ENCODE assay signal across 9 cellular contexts in genomic region chr6:117265425-117266266, GRCh38. TPM values are rescaled to one million over a fixed set of nuclear protein-coding genes. Genes with fewer than 3 reads are reported as not detected.
DNase-seq lines count a peak whose midpoint lies in the region; ATAC-seq and TF ChIP-seq lines count a peak whose summit lies in the region.
"Had no signal": no experiment of that assay in that cellular context is flagged by ENCODE, and none has a peak within 500 bp of the region (broad histone marks: within the 10 kb centered on the region; RNA-seq: fewer than 3 reads in every experiment).

Gene VGLL2, plus strand, starts transcription at chr6:117265558. Its CDS starts 206 bp downstream, at chr6:117265764.

- ATAC-seq in HG03432 (IDR thresholded peaks at IDR 0.05; ENCODE audit: unreplicated experiment) (peak; percentile 37), WTC11 (peak; percentile 45), Right ventricle myocardium inferior (peak; percentile 74), GM19452 (IDR thresholded peaks at IDR 0.05; ENCODE audit: unreplicated experiment) (no peak)

- POLR2A ChIA-PET in WTC11 (lab: Charles Lee): interaction anchor here (1.1 kb wide), 1 partner anchor 71 kb away, joined by 3 read pairs; no protein-coding TSS in a partner anchor

- no peak for TF ChIP-seq CTCF in WTC11 (IDR thresholded peaks at IDR 0.05)
- TF ChIP-seq CTCF in osteocyte (IDR thresholded peaks at IDR 0.05): no peak

- CTCF ChIA-PET in WTC11 (lab: Charles Lee): interaction anchor here (1.0 to 2.0 kb wide), 10 partner anchors 9 to 323 kb away, joined by 3 to 7 read pairs (median 3); no protein-coding TSS in a partner anchor

- H3K4me1 Mint-ChIP-seq in WTC11 (peaks cover 43% of the 10 kb centered on the region), osteocyte (ENCODE audit: unreplicated experiment) (peaks cover 24% of the 10 kb centered on the region)

- H3K27me3 Mint-ChIP-seq in WTC11 (ENCODE audit: low read depth) (peaks cover 100% of the 10 kb centered on the region), osteocyte (ENCODE audit: unreplicated experiment) (peaks cover 87% of the 10 kb centered on the region)

- H3K36me3 Mint-ChIP-seq in WTC11 (no peaks in the 10 kb centered on the region), osteocyte (ENCODE audit: unreplicated experiment) (no peaks in the 10 kb centered on the region)

- intact Hi-C loops in Right ventricle myocardium inferior (cut with DNase I): loop anchor here (5.0 kb wide), 1 partner anchor 383 kb away; no protein-coding TSS in a partner anchor

- no peak within 1 kb of the TSS for H3K27ac Mint-ChIP-seq in WTC11
- no peak within 1 kb of the TSS for H3K27ac Mint-ChIP-seq in osteocyte (ENCODE audit: unreplicated experiment)

- peak; percentile 34 to 56 for DNase-seq in NCI-H2081 (lab: John Stamatoyannopoulos, UW)
- no peak for DNase-seq in NCI-H2081 treated with DMSO at 0.1 percent for 48 hours (lab: John Stamatoyannopoulos, UW)
- peak; percentile 68 for DNase-seq in WTC11 (ENCODE audit: low spot score)
- peak; percentile 64 for DNase-seq in Right ventricle myocardium inferior (ENCODE audit: missing footprints)
- DNase-seq in osteocyte (ENCODE audit: extremely low spot score, unreplicated experiment): no peak
- no peak for DNase-seq in cerebellar cortex (ENCODE audit: low spot score)

- H3K4me3 Mint-ChIP-seq in WTC11 (peak within 1 kb of the TSS; percentile 86), osteocyte (ENCODE audit: unreplicated experiment) (peak within 1 kb of the TSS; percentile 75)

- H3K9me3 Mint-ChIP-seq in WTC11: no peaks in the 10 kb centered on the region
- no peaks in the 10 kb centered on the region for H3K9me3 Mint-ChIP-seq in osteocyte (ENCODE audit: unreplicated experiment)

TF ChIP-seq in WTC11, 78 proteins besides CTCF, POLR2A, EP300 and RAD21:
- TF ChIP-seq MAX (CRISPR knock-in tag; IDR thresholded peaks at IDR 0.05): 0 out of 2 replicates have a peak, but pooled peaks have one; percentile 44
- peak; percentile 66; the same call in 1 of the 2 replicates for TF ChIP-seq ARID4B (CRISPR knock-in tag; IDR thresholded peaks at IDR 0.05; ENCODE audit: borderline replicate concordance)
- no peak for TF ChIP-seq ATF2 (CRISPR knock-in tag; IDR thresholded peaks at IDR 0.05; ENCODE audit: borderline replicate concordance, low read depth)

RNA-seq across cellular contexts. Expression of gene VGLL2, which starts in this region (rescaled TPM):
- total RNA-seq in WTC11 (2021): 0.11 TPM in 1 of 3 replicates, not detected in the others
- not detected for total RNA-seq in Right ventricle myocardium inferior
- total RNA-seq in osteocyte: not detected in 2 replicates
- total RNA-seq: subcutaneous adipose tissue had no signal

Comparison
In these comparisons a context has a peak if more than half of its experiments do, and no peak if none do; other contexts are left out.
1. DNase-seq: peak in NCI-H2081 (2 of 2); none in NCI-H2081 treated with DMSO at 0.1 percent for 48 hours (single experiment), osteocyte (single experiment) and cerebellar cortex (single experiment).
2. Peak in DNase-seq and ATAC-seq in WTC11; RNA of the gene not detected or under 1 TPM.
3. Peak in DNase-seq and ATAC-seq in Right ventricle myocardium inferior; RNA of the gene not detected or under 1 TPM.